In the genomic region with DNA sequence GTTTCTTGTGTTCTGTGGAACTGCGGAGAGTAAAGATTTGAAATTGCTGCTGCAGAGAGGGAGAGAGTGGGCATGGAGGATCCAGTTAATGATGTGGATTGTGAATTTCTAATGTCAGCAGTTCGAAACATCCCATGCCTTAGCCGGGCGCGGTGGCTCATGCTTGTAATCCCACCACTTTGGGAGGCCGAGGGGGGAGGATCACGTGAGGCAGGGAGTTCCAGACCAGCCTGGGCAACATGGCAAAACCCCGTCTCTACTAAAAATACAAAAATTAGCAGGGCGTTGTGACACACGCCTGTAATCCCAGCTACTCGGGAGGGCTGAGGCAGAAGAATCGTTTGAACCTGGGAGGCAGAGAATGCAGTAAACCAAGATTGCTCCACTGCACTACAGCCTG, we compare ENCODE assay signal across 10 cellular contexts. TPM values are rescaled to one million over a fixed set of nuclear protein-coding genes. Genes with fewer than 3 reads are reported as not detected.
A peak's percentile ranks its signal among the peaks of the same experiment; 100 is the strongest.
DNase-seq lines count a peak whose midpoint lies in the region; ATAC-seq and TF ChIP-seq lines count a peak whose summit lies in the region.
"Had no signal": no experiment of that assay in that cellular context is flagged by ENCODE, and none has a peak within 500 bp of the region (broad histone marks: within the 10 kb centered on the region; RNA-seq: fewer than 3 reads in every experiment).

No MANE protein-coding gene starts in this region.

- ATAC-seq in heart right ventricle (no peak), Right ventricle myocardium inferior (no peak), natural killer cell (no peak), GM19324 (IDR thresholded peaks at IDR 0.05; ENCODE audit: low FRiP score, unreplicated experiment) (no peak), GM19395 (IDR thresholded peaks at IDR 0.05; ENCODE audit: unreplicated experiment) (no peak)

- H3K9me3 Mint-ChIP-seq in nephron (no peaks in the 10 kb centered on the region), natural killer cell (no peaks in the 10 kb centered on the region)
- H3K9me3 Mint-ChIP-seq: CD4-positive, alpha-beta T cell had no signal

- no peak for TF ChIP-seq CTCF in heart right ventricle (IDR thresholded peaks at IDR 0.05)
- no peak for TF ChIP-seq CTCF in nephron (IDR thresholded peaks at IDR 0.05; ENCODE audit: unreplicated experiment in 3 of 3)
- TF ChIP-seq CTCF in natural killer cell (IDR thresholded peaks at IDR 0.05) = no peak

- H3K36me3 Mint-ChIP-seq in nephron (ENCODE audit: low read depth) = no peaks in the 10 kb centered on the region
- H3K36me3 Mint-ChIP-seq in natural killer cell = no peaks in the 10 kb centered on the region

- peak overlapping the region; percentile 76 to 88 (median 85) for H3K4me3 Mint-ChIP-seq in nephron
- H3K4me3 Mint-ChIP-seq in natural killer cell = no peak overlapping the region

- peak overlapping the region in 7 of 10 donors; percentile 61 to 79 (median 71) for H3K4me3 ChIP-seq in heart right ventricle
- no peak overlapping the region for H3K4me3 ChIP-seq in ectodermal cell (ENCODE audit: insufficient read depth, low read depth, low read length)

- intact Hi-C loops in heart right ventricle (cut with DNase I) = no loop called here
- intact Hi-C loops in Right ventricle myocardium inferior (cut with DNase I) = loop anchor here (5.0 kb wide), 1 partner anchor 41 kb away; no protein-coding TSS in a partner anchor
- intact Hi-C loops in natural killer cell (cut with micrococcal nuclease) = no loop called here

- H3K9me3 ChIP-seq in heart right ventricle (no peaks in the 10 kb centered on the region), ectodermal cell (ENCODE audit: control insufficient read depth, low read length) (no peaks in the 10 kb centered on the region)

- H3K27ac ChIP-seq in heart right ventricle (peak overlapping the region; percentile 97 to 100 (median 99)), ectodermal cell (ENCODE audit: insufficient read depth, low read depth, low read length, poor library complexity, severe bottlenecking) (peak overlapping the region; percentile 81)

- H3K4me1 ChIP-seq in heart right ventricle = peaks cover 4 to 64% (median 48%) of the 10 kb centered on the region in 9 donors
- peaks cover 16% of the 10 kb centered on the region for H3K4me1 ChIP-seq in ectodermal cell (ENCODE audit: control insufficient read depth, insufficient read depth, low read length)

- H3K27ac Mint-ChIP-seq in nephron (peak overlapping the region; percentile 89 to 99 (median 89)), natural killer cell (no peak overlapping the region)
- H3K27ac Mint-ChIP-seq: CD4-positive, alpha-beta T cell had no signal

- 69 to 72% methylated on average over 12 of the region's 12 CpGs for WGBS in heart right ventricle, 2 donors
- WGBS in ectodermal cell, 2 experiments = 78 to 82% methylated on average over 12 of the region's 12 CpGs

- H3K27me3 ChIP-seq in heart right ventricle = peaks cover 0 to 26% (median 0%) of the 10 kb centered on the region in 7 donors
- H3K27me3 ChIP-seq in ectodermal cell (ENCODE audit: control insufficient read depth, insufficient read depth, low read length, poor library complexity, severe bottlenecking) = no peaks in the 10 kb centered on the region

- H3K4me1 Mint-ChIP-seq in nephron (peaks cover 37% of the 10 kb centered on the region), natural killer cell (no peaks in the 10 kb centered on the region)

- DNase-seq in heart right ventricle = no peak
- DNase-seq in Right ventricle myocardium inferior (ENCODE audit: missing footprints) = no peak
- no peak for DNase-seq in natural killer cell
- no peak for DNase-seq in NCI-H524 treated with DMSO at 0.1 percent for 48 hours (lab: John Stamatoyannopoulos, UW)
- DNase-seq: CD4-positive, alpha-beta T cell; erythroblast had no signal

- peaks cover 27% of the 10 kb centered on the region for H3K27me3 Mint-ChIP-seq in nephron (ENCODE audit: low read depth)
- H3K27me3 Mint-ChIP-seq in natural killer cell (ENCODE audit: low read depth in 2 of 2) = peaks cover 45 to 51% of the 10 kb centered on the region in 2 donors

- peaks cover 0 to 3% (median 0%) of the 10 kb centered on the region in 9 donors for H3K36me3 ChIP-seq in heart right ventricle
- H3K36me3 ChIP-seq in ectodermal cell (ENCODE audit: control insufficient read depth, insufficient read depth, low read length) = no peaks in the 10 kb centered on the region

RNA-seq across cellular contexts. Expression of a gene that starts 1.1 kb away (rescaled TPM):
- total RNA-seq in heart right ventricle = 100 to 1,000 TPM in 1 of 10 donors, 10 to 100 TPM in 9; 39.3 to 117 (median 46.0) TPM
- polyA plus RNA-seq in heart right ventricle = 100 to 1,000 TPM; 150 to 186 TPM
- total RNA-seq in Right ventricle myocardium inferior = 42.5 TPM
- polyA plus RNA-seq in ectodermal cell (2013, experiment 1 of 4) = 11.8 TPM
- 12.6 TPM for polyA plus RNA-seq in ectodermal cell (2013, experiment 2 of 4)
- polyA plus RNA-seq in ectodermal cell (2013, experiment 3 of 4) = 10.5 TPM
- polyA plus RNA-seq in ectodermal cell (2013, experiment 4 of 4) = 10.9 TPM
- total RNA-seq in natural killer cell = not detected

Comparison
In these comparisons a context has a peak if more than half of its experiments do, and no peak if none do; other contexts are left out.
1. H3K27ac Mint-ChIP-seq: peak in nephron (3 of 3); none in natural killer cell (0 of 2).
2. RNA of a gene that starts 1.1 kb away (total RNA-seq): 39.3 to 117 TPM in heart right ventricle and 42.5 TPM in Right ventricle myocardium inferior (single experiment); not detected in natural killer cell; every median in the first group is over 10 times any median in the second.